Comparison of ENCODE assay signal across 8 cellular contexts in genomic region chr17:68600123-68600880, GRCh38. TPM values are rescaled to one million over a fixed set of nuclear protein-coding genes. Genes with fewer than 3 reads are reported as not detected.
A peak's percentile ranks its signal among the peaks of the same experiment; 100 is the strongest.
DNase-seq lines count a peak whose midpoint lies in the region; ATAC-seq lines count a peak whose summit lies in the region.

No MANE protein-coding gene starts in this region.

- H3K4me2 ChIP-seq in mesendoderm (ENCODE audit: low read length): peak overlapping the region; percentile 54

- H2BK5ac ChIP-seq in mesendoderm (ENCODE audit: low read length): peak overlapping the region; percentile 72

- H3K79me1 ChIP-seq in mesendoderm (ENCODE audit: low read length): peaks cover 1% of the 10 kb centered on the region

- H3K79me2 ChIP-seq in mesendoderm (ENCODE audit: control insufficient read depth, insufficient read depth, low read length): peaks cover 45% of the 10 kb centered on the region

- peak overlapping the region; percentile 74 for H3K4ac ChIP-seq in mesendoderm (ENCODE audit: low read depth, low read length)

- peaks cover 11% of the 10 kb centered on the region for H3K4me1 ChIP-seq in mesendoderm (ENCODE audit: control insufficient read depth, low read depth, low read length)
- H3K4me1 ChIP-seq in urinary bladder (ENCODE audit: insufficient read depth): peaks cover 2% of the 10 kb centered on the region

- H4K5ac ChIP-seq in mesendoderm (ENCODE audit: low read length): no peak overlapping the region

- H3K27me3 ChIP-seq in mesendoderm (ENCODE audit: insufficient read depth, low read length, poor library complexity): no peaks in the 10 kb centered on the region

- peak overlapping the region; percentile 98 for H3K56ac ChIP-seq in mesendoderm (ENCODE audit: low read length)

- peak overlapping the region; percentile 30 for H2BK120ac ChIP-seq in mesendoderm (ENCODE audit: low read depth, low read length)

- H3K23ac ChIP-seq in mesendoderm (ENCODE audit: low read length): no peak overlapping the region

- ATAC-seq in HG03025 (IDR thresholded peaks at IDR 0.05; ENCODE audit: low FRiP score, unreplicated experiment): no peak
- no peak for ATAC-seq in HG02798 (IDR thresholded peaks at IDR 0.05; ENCODE audit: poor library complexity, unreplicated experiment)

- H2BK15ac ChIP-seq in mesendoderm (replicated peaks; ENCODE audit: low read depth): no peak overlapping the region

- no peak overlapping the region for H2AK5ac ChIP-seq in mesendoderm (ENCODE audit: low read length)

- DNase-seq in COLO668 (lab: John Stamatoyannopoulos, UW; ENCODE audit: unreplicated experiment): peak; percentile 41
- peak; percentile 5 for DNase-seq in NCI-H748 treated with DMSO at 0.1 percent for 48 hours (lab: John Stamatoyannopoulos, UW)
- peak; percentile 84 for DNase-seq in ecto neural progenitor cell (ENCODE audit: low spot score)
- peak; percentile 74 for DNase-seq in mesendoderm
- no peak for DNase-seq in central memory CD4-positive, alpha-beta T cell

- H3K36me3 ChIP-seq in mesendoderm (ENCODE audit: control insufficient read depth, insufficient read depth, low read length) (no peaks in the 10 kb centered on the region), urinary bladder (ENCODE audit: insufficient read depth) (no peaks in the 10 kb centered on the region)

- H4K8ac ChIP-seq in mesendoderm (ENCODE audit: low read depth, low read length): peak overlapping the region; percentile 28

- H3K4me3 ChIP-seq in mesendoderm (ENCODE audit: low read length): peak overlapping the region; percentile 74
- peak overlapping the region; percentile 37 for H3K4me3 ChIP-seq in urinary bladder (ENCODE audit: low read depth, low read length)

- peak overlapping the region; percentile 95 for H3K9ac ChIP-seq in mesendoderm (ENCODE audit: low read length)

- H3K18ac ChIP-seq in mesendoderm (ENCODE audit: low read length): peak overlapping the region; percentile 97

- H3K27ac ChIP-seq in mesendoderm (ENCODE audit: low read depth, low read length) (peak overlapping the region; percentile 85), urinary bladder (ENCODE audit: low read depth) (no peak overlapping the region)

- WGBS in mesendoderm (ENCODE audit: extremely low coverage, insufficient coverage, low lambda C conversion rate): no CpG with 5 or more reads among the region's 79 CpGs
- 2% methylated on average over 79 of the region's 79 CpGs for WGBS in urinary bladder

RNA-seq across cellular contexts. Expression of gene FAM20A, which starts 0.9 kb away (rescaled TPM):
- polyA plus RNA-seq in mesendoderm (2013, experiment 1 of 2): 11.4 TPM
- polyA plus RNA-seq in mesendoderm (2013, experiment 2 of 2): 11.3 TPM
- total RNA-seq in urinary bladder: 6.1 TPM
- 5.4 TPM for polyA plus RNA-seq in urinary bladder
